ENCODE assay signal across 16 cellular contexts in genomic region chr4:128385199-128385598, GRCh38.
DNase-seq lines count a peak whose midpoint lies in the region; ATAC-seq and TF ChIP-seq lines count a peak whose summit lies in the region.
"Had no signal": no experiment of that assay in that cellular context is flagged by ENCODE, and none has a peak within 500 bp of the region (broad histone marks: within the 10 kb centered on the region; RNA-seq: fewer than 3 reads in every experiment).

No MANE protein-coding gene starts in this region.

- H3K79me2 ChIP-seq in Karpas-422 (ENCODE audit: low read length) (no peaks in the 10 kb centered on the region), mammary epithelial cell (ENCODE audit: insufficient read depth, low read length) (no peaks in the 10 kb centered on the region)

- no peak overlapping the region for H3K4me3 Mint-ChIP-seq in nephron
- H3K4me3 Mint-ChIP-seq: activated T-cell treated with anti-CD3 and anti-CD28 coated beads, Interleukin-2, amount 50 U/mL, for 24 hours had no signal

- H3K4me1 Mint-ChIP-seq in nephron = peaks cover 68% of the 10 kb centered on the region

- dilution Hi-C loops in mammary epithelial cell (cut with HindIII; ENCODE audit: low sequenced_read_pairs) = no loop called here

- H3K27ac ChIP-seq in Karpas-422 (ENCODE audit: low read length) (no peak overlapping the region), mammary epithelial cell (ENCODE audit: insufficient read depth, low read depth, low read length) (peak overlapping the region; percentile 42), tibial artery (peak overlapping the region; percentile 60 to 77)

- BruUV-seq in mammary epithelial cell (replicated peaks; lab: Mats Ljungman, UMichigan) = no TSS peak

- H3K9me2 ChIP-seq in Karpas-422 (replicated peaks; ENCODE audit: insufficient read depth, low read length) = no peaks in the 10 kb centered on the region

- H3K9me3 ChIP-seq in Karpas-422 (ENCODE audit: low read length) (no peaks in the 10 kb centered on the region), mammary epithelial cell (replicated peaks; ENCODE audit: insufficient read depth, low read length) (no peaks in the 10 kb centered on the region), tibial artery (no peaks in the 10 kb centered on the region)
- H3K9me3 ChIP-seq: MG63 had no signal

- H3K36me3 Mint-ChIP-seq in nephron (ENCODE audit: low read depth) = no peaks in the 10 kb centered on the region
- H3K36me3 Mint-ChIP-seq: activated naive CD4-positive, alpha-beta T cell treated with anti-CD3 and anti-CD28 coated beads, Interleukin-2, amount 50 U/mL, for 72 hours had no signal

- in situ Hi-C loops in mammary epithelial cell (cut with MboI; ENCODE audit: low sequenced_read_pairs in 2 of 2) = no loop called here

- CTCF ChIA-PET in mammary epithelial cell (lab: Charles Lee; ENCODE audit: low non-redundant PET) = no interaction called here

- no peak for TF ChIP-seq CTCF in mammary epithelial cell (conservative IDR thresholded peaks at IDR 0.05 in 1 of 2, IDR thresholded peaks at IDR 0.05 in 1 of 2; ENCODE audit: extremely low read depth in 1 of 2, insufficient read depth in 1 of 2, low read depth in 1 of 2, low read length in 2 of 2)
- TF ChIP-seq CTCF in nephron (IDR thresholded peaks at IDR 0.05; ENCODE audit: unreplicated experiment in 3 of 3) = no peak
- TF ChIP-seq CTCF in tibial artery (IDR thresholded peaks at IDR 0.05) = no peak

- DNase-seq in Karpas-422 = no peak
- no peak for DNase-seq in mammary epithelial cell
- DNase-seq in tibial artery = no peak
- DNase-seq in NCI-H187 treated with DMSO at 0.1 percent for 48 hours (lab: John Stamatoyannopoulos, UW) = no peak
- no peak for DNase-seq in NCI-H1694 (lab: John Stamatoyannopoulos, UW)
- DNase-seq: activated T-cell treated with anti-CD3 and anti-CD28 coated beads, Interleukin-2, amount 50 U/mL, for 24 hours; DMS 273 treated with DMSO at 0.1 percent for 48 hours; NCI-H2029 treated with DMSO at 0.1 percent for 48 hours; retina; stimulated activated CD4-positive, alpha-beta T cell treated with anti-CD3 and anti-CD28 coated beads, Interleukin-1b, Interleukin-23, amount 100 ng/mL, for 48 hours had no signal

- intact Hi-C loops in mammary epithelial cell (cut with micrococcal nuclease) = loop anchor here (5.0 kb wide), 3 partner anchors 98 to 187 kb away; partner anchors contain the start of gene PGRMC2
- intact Hi-C loops in tibial artery (cut with DNase I; ENCODE audit: low total_unique reads) = no loop called here

- peaks cover 70% of the 10 kb centered on the region for H3K4me1 ChIP-seq in Karpas-422 (ENCODE audit: low read length)
- H3K4me1 ChIP-seq in mammary epithelial cell (ENCODE audit: insufficient read depth, low read length) = peaks cover 42% of the 10 kb centered on the region
- H3K4me1 ChIP-seq in tibial artery = peaks cover 0 to 28% (median 26%) of the 10 kb centered on the region in 4 donors

- H3K9ac ChIP-seq in Karpas-422 (ENCODE audit: low read length) (no peak overlapping the region), mammary epithelial cell (ENCODE audit: insufficient read depth, low read length) (no peak overlapping the region)

- H3K27me3 ChIP-seq in Karpas-422 (ENCODE audit: low read length) (no peaks in the 10 kb centered on the region), mammary epithelial cell (ENCODE audit: insufficient read depth, low read length) (no peaks in the 10 kb centered on the region), tibial artery (no peaks in the 10 kb centered on the region)
- H3K27me3 ChIP-seq: MG63 had no signal

- H3K27ac Mint-ChIP-seq in nephron = peak overlapping the region; percentile 34 to 48 (median 38)
- H3K27ac Mint-ChIP-seq: activated naive CD4-positive, alpha-beta T cell treated with anti-CD3 and anti-CD28 coated beads, Interleukin-2, amount 50 U/mL, for 72 hours; activated T-cell treated with anti-CD3 and anti-CD28 coated beads, Interleukin-2, amount 50 U/mL, for 24 hours had no signal

- H2AFZ ChIP-seq in Karpas-422 (ENCODE audit: low read length) (peak overlapping the region; percentile 19), mammary epithelial cell (ENCODE audit: low read depth, low read length) (peak overlapping the region; percentile 14)

- H3K9me3 Mint-ChIP-seq in nephron = no peaks in the 10 kb centered on the region
- H3K9me3 Mint-ChIP-seq: activated naive CD4-positive, alpha-beta T cell treated with anti-CD3 and anti-CD28 coated beads, Interleukin-2, amount 50 U/mL, for 72 hours; activated T-cell treated with anti-CD3 and anti-CD28 coated beads, Interleukin-2, amount 50 U/mL, for 24 hours had no signal

- H3K4me3 ChIP-seq in Karpas-422 (ENCODE audit: low read length) (no peak overlapping the region), mammary epithelial cell (replicated peaks in 1 of 3; ENCODE audit: insufficient read depth in 1 of 3, low read depth in 2 of 3, low read length in 3 of 3) (no peak overlapping the region), tibial artery (no peak overlapping the region)
- H3K4me3 ChIP-seq: MG63 had no signal

- ATAC-seq in HG03039 (IDR thresholded peaks at IDR 0.05; ENCODE audit: unreplicated experiment) = no peak
- no peak for ATAC-seq in GM21423 (IDR thresholded peaks at IDR 0.05; ENCODE audit: unreplicated experiment)
- ATAC-seq: activated naive CD4-positive, alpha-beta T cell treated with anti-CD3 and anti-CD28 coated beads, Interleukin-2, amount 50 U/mL, for 72 hours; PC-3 had no signal

- peaks cover 4% of the 10 kb centered on the region for H3K27me3 Mint-ChIP-seq in nephron (ENCODE audit: low read depth)
- H3K27me3 Mint-ChIP-seq: activated T-cell treated with anti-CD3 and anti-CD28 coated beads, Interleukin-2, amount 50 U/mL, for 24 hours had no signal

- H3K4me2 ChIP-seq in Karpas-422 (ENCODE audit: low read depth, low read length, poor library complexity, severe bottlenecking) (no peak overlapping the region), mammary epithelial cell (ENCODE audit: insufficient read depth, low read depth, low read length) (peak overlapping the region; percentile 62)

- WGBS in mammary epithelial cell (ENCODE audit: low coverage, missing lambda C conversion rate) = 64% methylated on average over 4 of the region's 4 CpGs

- H4K20me1 ChIP-seq in Karpas-422 (ENCODE audit: insufficient read depth, low read depth, low read length) = no peaks in the 10 kb centered on the region
- no peaks in the 10 kb centered on the region for H4K20me1 ChIP-seq in mammary epithelial cell (ENCODE audit: insufficient read depth, low read length)

- H3K36me3 ChIP-seq in Karpas-422 (ENCODE audit: insufficient read depth, low read length) (no peaks in the 10 kb centered on the region), mammary epithelial cell (ENCODE audit: insufficient read depth, low read length) (no peaks in the 10 kb centered on the region), tibial artery (no peaks in the 10 kb centered on the region)
- H3K36me3 ChIP-seq: MG63 had no signal
